11 cellular contexts compared by ENCODE assay signal in genomic region chr19:5850743-5851293, GRCh38. TPM values are rescaled to one million over a fixed set of nuclear protein-coding genes. Genes with fewer than 3 reads are reported as not detected.
A peak's percentile ranks its signal among the peaks of the same experiment; 100 is the strongest.
DNase-seq lines count a peak whose midpoint lies in the region; TF ChIP-seq lines count a peak whose summit lies in the region.
"Had no signal": no experiment of that assay in that cellular context is flagged by ENCODE, and none has a peak within 500 bp of the region (broad histone marks: within the 10 kb centered on the region; RNA-seq: fewer than 3 reads in every experiment).

No MANE protein-coding gene starts in this region.

- no peak overlapping the region for H2AFZ ChIP-seq in GM23248

- no peaks in the 10 kb centered on the region for H3K36me3 ChIP-seq in GM23248 (ENCODE audit: low read depth)

- WGBS in GM23248 (ENCODE audit: low coverage in 1 of 2, low lambda C conversion rate in 2 of 2, missing lambda C conversion rate in 2 of 2), 2 experiments, result 2 to 3% methylated on average over 5 of the region's 5 CpGs

- no peaks in the 10 kb centered on the region for H3K9me3 ChIP-seq in GM23248 (ENCODE audit: low read depth)

- CTCF ChIA-PET in activated naive CD4-positive, alpha-beta T cell treated with anti-CD3 and anti-CD28 coated beads for 36 hours (lab: Charles Lee), result interaction anchor here (0.6 kb wide), 1 partner anchor 478 kb away, joined by 3 read pairs; no protein-coding TSS in a partner anchor

- no peak overlapping the region for H3K4me2 ChIP-seq in GM23248 (ENCODE audit: unreplicated experiment)
- H3K4me2 ChIP-seq: smooth muscle cell had no signal

- no peaks in the 10 kb centered on the region for H3K27me3 Mint-ChIP-seq in activated naive CD4-positive, alpha-beta T cell treated with anti-CD3 and anti-CD28 coated beads for 36 hours (ENCODE audit: low read depth)

- no peaks in the 10 kb centered on the region for H3K4me1 Mint-ChIP-seq in activated naive CD4-positive, alpha-beta T cell treated with anti-CD3 and anti-CD28 coated beads for 36 hours (ENCODE audit: low read depth)

- H3K9me2 ChIP-seq in GM23248 (ENCODE audit: insufficient read depth), result no peaks in the 10 kb centered on the region

- no peak overlapping the region for H3K27ac ChIP-seq in GM23248
- H3K27ac ChIP-seq: HL-60 had no signal

- H3K9ac ChIP-seq in GM23248, result no peak overlapping the region

- DNase-seq in GM23248, result peak; percentile 53
- peak; percentile 18 for DNase-seq in RKO (ENCODE audit: low spot score)
- DNase-seq in fibroblast of mammary gland (ENCODE audit: low read depth), result peak; percentile 65
- peak; percentile 23 for DNase-seq in retinal pigment epithelial cell (ENCODE audit: low read depth)
- DNase-seq in activated effector memory CD4-positive, alpha-beta T cell treated with anti-CD3 and anti-CD28 coated beads, Interleukin-2, amount 50 U/mL, for 16 hours, result no peak
- DNase-seq in NCI-H510A treated with DMSO at 0.1 percent for 48 hours (lab: John Stamatoyannopoulos, UW), result no peak
- no peak for DNase-seq in NCI-H1930 (lab: John Stamatoyannopoulos, UW)
- DNase-seq in activated naive CD4-positive, alpha-beta T cell treated with anti-CD3 and anti-CD28 coated beads for 36 hours, result no peak
- DNase-seq: activated CD4-positive, alpha-beta T cell treated with anti-CD3 and anti-CD28 coated beads for 48 hours had no signal

- intact Hi-C loops in activated naive CD4-positive, alpha-beta T cell treated with anti-CD3 and anti-CD28 coated beads for 36 hours (cut with micrococcal nuclease), result no loop called here

- no peaks in the 10 kb centered on the region for H4K20me1 ChIP-seq in GM23248 (ENCODE audit: insufficient read depth)

- no peak overlapping the region for H3K4me3 ChIP-seq in GM23248
- H3K4me3 ChIP-seq in fibroblast of mammary gland (ENCODE audit: control insufficient read depth, low read depth, low read length), result no peak overlapping the region
- H3K4me3 ChIP-seq in retinal pigment epithelial cell (ENCODE audit: low read length), result no peak overlapping the region
- H3K4me3 ChIP-seq: smooth muscle cell had no signal

- H3K27me3 ChIP-seq in GM23248 (replicated peaks; ENCODE audit: insufficient read depth), result peaks cover 14% of the 10 kb centered on the region; the same call in 1 of the 2 replicates

- H3K27ac Mint-ChIP-seq in activated naive CD4-positive, alpha-beta T cell treated with anti-CD3 and anti-CD28 coated beads for 36 hours, result no peak overlapping the region

- H3K9me3 Mint-ChIP-seq in activated naive CD4-positive, alpha-beta T cell treated with anti-CD3 and anti-CD28 coated beads for 36 hours, result no peaks in the 10 kb centered on the region

- no peak overlapping the region for H3K4me3 Mint-ChIP-seq in activated naive CD4-positive, alpha-beta T cell treated with anti-CD3 and anti-CD28 coated beads for 36 hours

- no peaks in the 10 kb centered on the region for H3F3A ChIP-seq in GM23248 (ENCODE audit: insufficient read depth)

- H3K79me2 ChIP-seq in GM23248 (ENCODE audit: insufficient read depth), result no peaks in the 10 kb centered on the region

- in situ Hi-C loops in GM23248 (cut with MboI), result no loop called here

- no peaks in the 10 kb centered on the region for H3K4me1 ChIP-seq in GM23248 (ENCODE audit: insufficient read depth)

- TF ChIP-seq CTCF in fibroblast of mammary gland (conservative IDR thresholded peaks at IDR 0.05; ENCODE audit: control insufficient read depth, insufficient read depth, low read depth, low read length) (no peak), retinal pigment epithelial cell (conservative IDR thresholded peaks at IDR 0.05; ENCODE audit: low read depth, low read length) (no peak)

- no peaks in the 10 kb centered on the region for H3K36me3 Mint-ChIP-seq in activated naive CD4-positive, alpha-beta T cell treated with anti-CD3 and anti-CD28 coated beads for 36 hours (ENCODE audit: low read depth)

RNA-seq across cellular contexts. Expression of gene FUT3, which starts 0.4 kb away (rescaled TPM):
- total RNA-seq in GM23248 (2014; rRNA removed; shearing (Covaris generic)), result not detected in 2 replicates
- not detected in 2 replicates for polyA plus RNA-seq in GM23248 (2016; fragmentation: Nextera tagmentation; extraction: Ambion mirVana)
- not detected for total RNA-seq in activated naive CD4-positive, alpha-beta T cell treated with anti-CD3 and anti-CD28 coated beads for 36 hours

RNA-seq across cellular contexts. Expression of gene FUT6, which starts 11.3 kb away (rescaled TPM):
- not detected in 2 replicates for total RNA-seq in GM23248 (2014; rRNA removed; shearing (Covaris generic))
- not detected in 2 replicates for polyA plus RNA-seq in GM23248 (2016; fragmentation: Nextera tagmentation; extraction: Ambion mirVana)
- not detected for total RNA-seq in activated naive CD4-positive, alpha-beta T cell treated with anti-CD3 and anti-CD28 coated beads for 36 hours
- total RNA-seq: smooth muscle cell had no signal
- polyA plus RNA-seq: smooth muscle cell had no signal

RNA-seq across cellular contexts. Expression of gene FUT5, which starts 19.5 kb away (rescaled TPM):
- total RNA-seq in GM23248 (2014; rRNA removed; shearing (Covaris generic)), result not detected in 2 replicates
- polyA plus RNA-seq in GM23248 (2016; fragmentation: Nextera tagmentation; extraction: Ambion mirVana), result not detected in 2 replicates
- total RNA-seq in activated naive CD4-positive, alpha-beta T cell treated with anti-CD3 and anti-CD28 coated beads for 36 hours, result under 1 TPM; 0.19 to 0.30 TPM
- total RNA-seq: smooth muscle cell had no signal
- polyA plus RNA-seq: smooth muscle cell had no signal

RNA-seq across cellular contexts. Expression of gene NRTN, which starts 46.0 kb away (rescaled TPM):
- total RNA-seq in GM23248 (2014; rRNA removed; shearing (Covaris generic)), result not detected in 2 replicates
- polyA plus RNA-seq in GM23248 (2016; fragmentation: Nextera tagmentation; extraction: Ambion mirVana), result not detected in 2 replicates
- under 1 TPM; 0.38 to 0.42 TPM for total RNA-seq in activated naive CD4-positive, alpha-beta T cell treated with anti-CD3 and anti-CD28 coated beads for 36 hours

RNA-seq across cellular contexts. Expression of gene NDUFA11, which starts 52.8 kb away (rescaled TPM):
- total RNA-seq in GM23248 (2014; rRNA removed; shearing (Covaris generic)), result 215 and 231 TPM in 2 replicates
- 585 and 588 TPM in 2 replicates for polyA plus RNA-seq in GM23248 (2016; fragmentation: Nextera tagmentation; extraction: Ambion mirVana)
- 100 to 1,000 TPM; 226 to 228 TPM for total RNA-seq in activated naive CD4-positive, alpha-beta T cell treated with anti-CD3 and anti-CD28 coated beads for 36 hours

Comparison
In these comparisons a context has a peak if more than half of its experiments do, and no peak if none do; other contexts are left out.
1. DNase-seq: peak in GM23248 (single experiment), RKO (single experiment), fibroblast of mammary gland (single experiment) and retinal pigment epithelial cell (single experiment); none in activated effector memory CD4-positive, alpha-beta T cell treated with anti-CD3 and anti-CD28 coated beads, Interleukin-2, amount 50 U/mL, for 16 hours (single experiment), NCI-H510A treated with DMSO at 0.1 percent for 48 hours (single experiment), NCI-H1930 (0 of 2) and activated naive CD4-positive, alpha-beta T cell treated with anti-CD3 and anti-CD28 coated beads for 36 hours (single experiment).